13 cellular contexts compared by ENCODE assay signal in genomic region chr3:72816843-72817485, GRCh38. TPM values are rescaled to one million over a fixed set of nuclear protein-coding genes. Genes with fewer than 3 reads are reported as not detected.
DNase-seq lines count a peak whose midpoint lies in the region; ATAC-seq and TF ChIP-seq lines count a peak whose summit lies in the region.
"Had no signal": no experiment of that assay in that cellular context is flagged by ENCODE, and none has a peak within 500 bp of the region (broad histone marks: within the 10 kb centered on the region; RNA-seq: fewer than 3 reads in every experiment).

No MANE protein-coding gene starts in this region.

- peaks cover 13% of the 10 kb centered on the region for H3K4me1 Mint-ChIP-seq in CD4-positive, alpha-beta T cell (ENCODE audit: low read depth)

- no peak overlapping the region for H3K4me3 Mint-ChIP-seq in CD4-positive, alpha-beta T cell
- H3K4me3 Mint-ChIP-seq: activated naive CD8-positive, alpha-beta T cell; CD8-positive, alpha-beta memory T cell; GM23338 had no signal

- DNase-seq in stimulated activated CD4-positive, alpha-beta T cell treated with anti-CD3 and anti-CD28 coated beads, Interleukin-1b, Interleukin-23, amount 100 ng/mL, for 48 hours, result peak; percentile 10
- DNase-seq in stimulated activated CD4-positive, alpha-beta T cell treated with anti-CD3 and anti-CD28 coated beads, Interleukin-2, amount 100 ng/mL, for 48 hours, result no peak
- DNase-seq in CD4-positive, alpha-beta T cell, result no peak
- DNase-seq in GM19238 (ENCODE audit: insufficient read length, low spot score), result no peak
- no peak for DNase-seq in mucosa of gallbladder (ENCODE audit: low spot score)
- DNase-seq in central memory CD4-positive, alpha-beta T cell, result no peak
- DNase-seq: CD8-positive, alpha-beta memory T cell; NCI-H146 had no signal

- TF ChIP-seq CTCF in CD4-positive, alpha-beta T cell (IDR thresholded peaks at IDR 0.05), result no peak

- H3K27ac ChIP-seq in CD4-positive, alpha-beta T cell (ENCODE audit: low read depth, low read length), result no peak overlapping the region
- H3K27ac ChIP-seq: right atrium auricular region had no signal

- no peak overlapping the region for H3K27ac Mint-ChIP-seq in CD4-positive, alpha-beta T cell
- H3K27ac Mint-ChIP-seq: activated naive CD8-positive, alpha-beta T cell; GM23338 had no signal

- H3K27me3 ChIP-seq in CD4-positive, alpha-beta T cell (ENCODE audit: control insufficient read depth, insufficient read depth, low read length), result no peaks in the 10 kb centered on the region
- H3K27me3 ChIP-seq: right atrium auricular region had no signal

- intact Hi-C loops in CD4-positive, alpha-beta T cell (cut with DNase I, micrococcal nuclease), result no loop called here

- no peaks in the 10 kb centered on the region for H3K27me3 Mint-ChIP-seq in CD4-positive, alpha-beta T cell
- H3K27me3 Mint-ChIP-seq: activated naive CD8-positive, alpha-beta T cell; CD8-positive, alpha-beta memory T cell had no signal

- H3K36me3 Mint-ChIP-seq in CD4-positive, alpha-beta T cell (ENCODE audit: low read depth), result peaks cover 42% of the 10 kb centered on the region

- ATAC-seq in HG02678 (IDR thresholded peaks at IDR 0.05; ENCODE audit: unreplicated experiment) (peak; percentile 56), HG03575 (IDR thresholded peaks at IDR 0.05; ENCODE audit: extremely low read depth, insufficient number of reproducible peaks, low FRiP score, unreplicated experiment) (peak; percentile 39)
- no peak for ATAC-seq in CD4-positive, alpha-beta T cell (ENCODE audit: poor library complexity)
- ATAC-seq: GM23338 had no signal

- POLR2A ChIA-PET in CD4-positive, alpha-beta T cell (lab: Charles Lee), result interaction anchor here (0.7 kb wide), 1 partner anchor 37 kb away, joined by 3 read pairs; no protein-coding TSS in a partner anchor

- CTCF ChIA-PET in CD4-positive, alpha-beta T cell (lab: Charles Lee), result interaction anchor here (0.6 to 1.6 kb wide), 2 partner anchors 181 to 942 kb away, joined by 3 read pairs; no protein-coding TSS in a partner anchor

- no peaks in the 10 kb centered on the region for H3K9me3 ChIP-seq in CD4-positive, alpha-beta T cell (ENCODE audit: control insufficient read depth, low read length)
- H3K9me3 ChIP-seq: right atrium auricular region had no signal

- no peaks in the 10 kb centered on the region for H3K9me3 Mint-ChIP-seq in CD4-positive, alpha-beta T cell
- H3K9me3 Mint-ChIP-seq: CD8-positive, alpha-beta memory T cell; GM23338 had no signal

RNA-seq across cellular contexts. Expression of gene SHQ1, which starts 31.3 kb away (rescaled TPM):
- 10 to 100 TPM in 1 of 2 experiments, 1 to 10 TPM in 1; 9.4 to 13.1 TPM for total RNA-seq in CD4-positive, alpha-beta T cell
- total RNA-seq in mucosa of gallbladder, result 18.8 TPM
